8 cellular contexts compared by ENCODE assay signal in genomic region chr1:109213824-109214693, GRCh38. TPM values are rescaled to one million over a fixed set of nuclear protein-coding genes. Genes with fewer than 3 reads are reported as not detected.
A peak's percentile ranks its signal among the peaks of the same experiment; 100 is the strongest.
DNase-seq lines count a peak whose midpoint lies in the region; ATAC-seq and TF ChIP-seq lines count a peak whose summit lies in the region.

Gene SARS1, plus strand, starts transcription at chr1:109213918. Its CDS starts 75 bp downstream, at chr1:109213993.

- H3K4me1 ChIP-seq in DND-41 (ENCODE audit: insufficient read depth, low read length) = peaks cover 32% of the 10 kb centered on the region
- H3K4me1 ChIP-seq in KMS-11 (ENCODE audit: low read depth, poor library complexity, severe bottlenecking) = peaks cover 28% of the 10 kb centered on the region

- peak within 1 kb of the TSS; percentile 99 for H3K27ac Mint-ChIP-seq in activated T-helper 17 cell treated with anti-CD3 and anti-CD28 coated beads, Interleukin-2, amount 50 U/mL, for 72 hours
- H3K27ac Mint-ChIP-seq in natural killer cell = peak within 1 kb of the TSS; percentile 93 to 97

- H3K9ac ChIP-seq in DND-41 (ENCODE audit: low read depth, low read length) = peak within 1 kb of the TSS; percentile 63
- peak within 1 kb of the TSS; percentile 63 for H3K9ac ChIP-seq in KMS-11

- H3K27me3 Mint-ChIP-seq in activated T-helper 17 cell treated with anti-CD3 and anti-CD28 coated beads, Interleukin-2, amount 50 U/mL, for 72 hours = no peaks in the 10 kb centered on the region
- H3K27me3 Mint-ChIP-seq in natural killer cell (ENCODE audit: low read depth in 2 of 2) = peaks cover 4 to 7% of the 10 kb centered on the region in 2 donors

- H3K4me3 Mint-ChIP-seq in activated T-helper 17 cell treated with anti-CD3 and anti-CD28 coated beads, Interleukin-2, amount 50 U/mL, for 72 hours = peak within 1 kb of the TSS; percentile 99
- H3K4me3 Mint-ChIP-seq in natural killer cell = peak within 1 kb of the TSS; percentile 99

- H2AFZ ChIP-seq in DND-41 (ENCODE audit: low read depth, low read length) (peak within 1 kb of the TSS; percentile 95), KMS-11 (ENCODE audit: low read depth) (peak within 1 kb of the TSS; percentile 86)

- H3K36me3 Mint-ChIP-seq in activated T-helper 17 cell treated with anti-CD3 and anti-CD28 coated beads, Interleukin-2, amount 50 U/mL, for 72 hours (ENCODE audit: low read depth) = peaks cover 51% of the 10 kb centered on the region
- no peaks in the 10 kb centered on the region for H3K36me3 Mint-ChIP-seq in natural killer cell

- H3K4me1 Mint-ChIP-seq in activated T-helper 17 cell treated with anti-CD3 and anti-CD28 coated beads, Interleukin-2, amount 50 U/mL, for 72 hours = peaks cover 24% of the 10 kb centered on the region
- peaks cover 36% of the 10 kb centered on the region in 2 donors for H3K4me1 Mint-ChIP-seq in natural killer cell

- peak; percentile 81 for ATAC-seq in DND-41 (ENCODE audit: insufficient read depth, low read depth)
- peak; percentile 80 for ATAC-seq in GM21737 (IDR thresholded peaks at IDR 0.05; ENCODE audit: unreplicated experiment)
- peak; percentile 89 for ATAC-seq in activated T-helper 17 cell treated with anti-CD3 and anti-CD28 coated beads, Interleukin-2, amount 50 U/mL, for 72 hours (replicated peaks)
- peak; percentile 85 to 91 (median 87) for ATAC-seq in natural killer cell

- H4K20me1 ChIP-seq in DND-41 (ENCODE audit: insufficient read depth, low read length) = peaks cover 24% of the 10 kb centered on the region
- peaks cover 22% of the 10 kb centered on the region; the same call in 1 of the 2 replicates for H4K20me1 ChIP-seq in KMS-11 (ENCODE audit: insufficient read depth)

- TF ChIP-seq CTCF in DND-41 (IDR thresholded peaks at IDR 0.05; ENCODE audit: borderline replicate concordance, extremely low read depth, low read length, poor library complexity, severe bottlenecking) = no peak
- no peak for TF ChIP-seq CTCF in KMS-11 (conservative IDR thresholded peaks at IDR 0.05; ENCODE audit: low read depth, low read length)
- no peak for TF ChIP-seq CTCF in fibroblast of mammary gland (conservative IDR thresholded peaks at IDR 0.05; ENCODE audit: control insufficient read depth, insufficient read depth, low read depth, low read length)
- no peak for TF ChIP-seq CTCF in natural killer cell (IDR thresholded peaks at IDR 0.05)

- peak within 1 kb of the TSS; percentile 57 to 80; a peak in 3 of 4 replicates for H3K4me3 ChIP-seq in DND-41 (ENCODE audit: low read depth in 1 of 2, low read length in 2 of 2)
- peak within 1 kb of the TSS; percentile 99 for H3K4me3 ChIP-seq in KMS-11 (IDR thresholded peaks at IDR 0.05; ENCODE audit: insufficient read depth, low read depth, low read length)
- peak within 1 kb of the TSS; percentile 99 for H3K4me3 ChIP-seq in fibroblast of mammary gland (ENCODE audit: control insufficient read depth, low read depth, low read length)

- H3K79me2 ChIP-seq in DND-41 (ENCODE audit: insufficient read depth, low read length) (peaks cover 48% of the 10 kb centered on the region), KMS-11 (ENCODE audit: insufficient read depth, low read depth) (peaks cover 51% of the 10 kb centered on the region)

- H3K27me3 ChIP-seq in DND-41 (ENCODE audit: insufficient read depth, low read length, poor library complexity) (no peaks in the 10 kb centered on the region), KMS-11 (ENCODE audit: insufficient read depth, low read depth) (no peaks in the 10 kb centered on the region)

- no peaks in the 10 kb centered on the region for H3K9me3 Mint-ChIP-seq in activated T-helper 17 cell treated with anti-CD3 and anti-CD28 coated beads, Interleukin-2, amount 50 U/mL, for 72 hours
- H3K9me3 Mint-ChIP-seq in natural killer cell = no peaks in the 10 kb centered on the region

- intact Hi-C loops in natural killer cell (cut with micrococcal nuclease) = no loop called here

- DNase-seq in DND-41 (peak; percentile 92), RPMI8226 (peak; percentile 84), fibroblast of mammary gland (ENCODE audit: low read depth) (peak; percentile 70), natural killer cell (peak; percentile 81)
- peak; percentile 80 for DNase-seq in stimulated activated naive CD4-positive, alpha-beta T cell treated with Interleukin-2 at 50 U/mL for 16 hours (lab: John Stamatoyannopoulos, UW)

- H3K36me3 ChIP-seq in DND-41 (ENCODE audit: insufficient read depth, low read length) = peaks cover 24% of the 10 kb centered on the region
- no peaks in the 10 kb centered on the region; the same call in 1 of the 2 replicates for H3K36me3 ChIP-seq in KMS-11 (ENCODE audit: insufficient read depth)

- H3K27ac ChIP-seq in DND-41 (ENCODE audit: low read length) = peak within 1 kb of the TSS; percentile 85
- peak within 1 kb of the TSS; percentile 63 for H3K27ac ChIP-seq in KMS-11

- H3K9me3 ChIP-seq in DND-41 (ENCODE audit: insufficient read depth, low read length, severe bottlenecking) = no peaks in the 10 kb centered on the region

- H3K4me2 ChIP-seq in DND-41 (ENCODE audit: insufficient read depth, low read length) (peak within 1 kb of the TSS; percentile 90), KMS-11 (peak within 1 kb of the TSS; percentile 88)

RNA-seq across cellular contexts. Expression of gene SARS1, which starts in this region (rescaled TPM):
- 100 to 1,000 TPM; 116 to 168 TPM for total RNA-seq in activated T-helper 17 cell treated with anti-CD3 and anti-CD28 coated beads, Interleukin-2, amount 50 U/mL, for 72 hours
- 100 to 1,000 TPM in 2 of 3 donors, 10 to 100 TPM in 1; 95.6 to 122 (median 106) TPM for total RNA-seq in natural killer cell

Comparison
In these comparisons a context has a peak if more than half of its experiments do, and no peak if none do; other contexts are left out.
1. Peak in every context shown above with its lines: DNase-seq, ATAC-seq, H3K4me3 ChIP-seq and H3K27ac ChIP-seq.